9 cellular contexts compared by ENCODE assay signal in the genomic region with DNA sequence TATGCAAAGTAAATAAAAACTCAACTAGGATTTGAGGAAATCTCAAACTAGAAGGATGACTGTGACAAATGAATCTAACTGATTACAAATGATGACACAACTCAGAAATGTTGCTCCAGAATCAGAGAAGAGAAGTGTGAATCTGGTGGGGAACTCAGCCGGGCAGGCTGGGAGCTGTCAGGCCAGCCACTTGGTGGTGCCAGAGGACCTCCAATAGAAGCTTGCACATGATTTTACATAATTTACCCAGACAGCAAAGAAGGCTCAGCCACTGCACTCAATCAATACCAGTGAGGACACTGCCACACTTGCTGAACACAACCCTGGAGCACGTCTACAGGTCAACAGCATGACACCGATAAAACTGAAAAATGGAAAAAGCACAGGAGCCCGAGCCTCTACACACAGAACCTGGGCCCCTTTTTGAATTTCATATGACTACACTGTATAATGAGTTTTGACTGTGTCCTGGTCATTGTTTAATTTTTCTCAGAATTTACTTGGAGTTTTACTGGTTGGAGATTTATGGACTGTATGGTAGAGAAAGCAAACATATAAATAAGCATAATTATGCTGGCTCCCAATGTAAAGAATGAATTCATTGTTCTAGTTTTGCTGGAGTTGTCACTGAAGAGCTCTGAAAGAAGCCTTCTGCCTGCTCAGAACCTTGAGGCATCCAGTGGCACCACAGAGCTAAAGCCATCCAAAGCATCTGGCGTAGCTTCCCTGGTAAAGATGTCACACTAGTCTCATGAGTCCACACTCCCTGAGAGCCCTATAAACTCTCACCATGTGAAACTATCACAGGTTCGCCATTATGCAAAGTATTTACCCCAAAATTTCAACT.
DNase-seq lines count a peak whose midpoint lies in the region; ATAC-seq and TF ChIP-seq lines count a peak whose summit lies in the region.
"Had no signal": no experiment of that assay in that cellular context is flagged by ENCODE, and none has a peak within 500 bp of the region (broad histone marks: within the 10 kb centered on the region; RNA-seq: fewer than 3 reads in every experiment).

No MANE protein-coding gene starts in this region.

- TF ChIP-seq CTCF in gastroesophageal sphincter (IDR thresholded peaks at IDR 0.05) = peak; percentile 63 to 86 (median 72)
- TF ChIP-seq CTCF in omental fat pad (IDR thresholded peaks at IDR 0.05) = peak in 1 of 3 donors; percentile 20

- H3K27me3 Mint-ChIP-seq in activated T-helper 17 cell treated with anti-CD3 and anti-CD28 coated beads, Interleukin-2, amount 50 U/mL, for 72 hours = peaks cover 24% of the 10 kb centered on the region

- TF ChIP-seq EP300 in gastroesophageal sphincter (IDR thresholded peaks at IDR 0.05) = no peak

- no peaks in the 10 kb centered on the region for H3K4me1 Mint-ChIP-seq in activated T-helper 17 cell treated with anti-CD3 and anti-CD28 coated beads, Interleukin-2, amount 50 U/mL, for 72 hours

- WGBS in gastroesophageal sphincter (ENCODE audit: low coverage in 1 of 2), 2 donors = 55 to 60% methylated on average over 5 to 6 of the region's 6 CpGs

- no peak overlapping the region for H3K4me3 ChIP-seq in gastroesophageal sphincter

- no peaks in the 10 kb centered on the region for H3K27me3 ChIP-seq in gastroesophageal sphincter

- no peaks in the 10 kb centered on the region for H3K36me3 Mint-ChIP-seq in activated T-helper 17 cell treated with anti-CD3 and anti-CD28 coated beads, Interleukin-2, amount 50 U/mL, for 72 hours (ENCODE audit: low read depth)

- peaks cover 0 to 22% (median 0%) of the 10 kb centered on the region in 3 donors for H3K4me1 ChIP-seq in gastroesophageal sphincter

- peak; percentile 51 for ATAC-seq in activated T-helper 17 cell treated with anti-CD3 and anti-CD28 coated beads, Interleukin-2, amount 50 U/mL, for 72 hours (replicated peaks)
- ATAC-seq in gastroesophageal sphincter (peak; percentile 71), omental fat pad (ENCODE audit: low FRiP score) (peak; percentile 93), HG02642 (IDR thresholded peaks at IDR 0.05; ENCODE audit: poor library complexity, unreplicated experiment) (no peak)

- H3K27ac ChIP-seq in gastroesophageal sphincter = no peak overlapping the region

- H3K4me3 Mint-ChIP-seq in activated T-helper 17 cell treated with anti-CD3 and anti-CD28 coated beads, Interleukin-2, amount 50 U/mL, for 72 hours = no peak overlapping the region
- H3K4me3 Mint-ChIP-seq: T-helper 1 cell treated with Interleukin-12 subunit alpha and Interleukin-12 subunit beta and Interleukin-4 antibody, amounts not matched to agents 30 μg/mL and 1 μg/mL, for 36 hours had no signal

- no peaks in the 10 kb centered on the region for H3K9me3 Mint-ChIP-seq in activated T-helper 17 cell treated with anti-CD3 and anti-CD28 coated beads, Interleukin-2, amount 50 U/mL, for 72 hours
- H3K9me3 Mint-ChIP-seq: T-helper 1 cell treated with Interleukin-12 subunit alpha and Interleukin-12 subunit beta and Interleukin-4 antibody, amounts not matched to agents 30 μg/mL and 1 μg/mL, for 36 hours had no signal

- no peak overlapping the region for H3K27ac Mint-ChIP-seq in activated T-helper 17 cell treated with anti-CD3 and anti-CD28 coated beads, Interleukin-2, amount 50 U/mL, for 72 hours
- H3K27ac Mint-ChIP-seq: T-helper 1 cell treated with Interleukin-12 subunit alpha and Interleukin-12 subunit beta and Interleukin-4 antibody, amounts not matched to agents 30 μg/mL and 1 μg/mL, for 36 hours had no signal

- peak; percentile 59 for DNase-seq in CD1c-positive myeloid dendritic cell (ENCODE audit: extremely low spot score)
- peak; percentile 24 for DNase-seq in GM19238 (ENCODE audit: insufficient read length, low spot score)
- DNase-seq in HK-2 (ENCODE audit: unreplicated experiment) = peak; percentile 36
- DNase-seq in NOMO-1 treated with dmso at 0.1 percent for 144 hours (lab: John Stamatoyannopoulos, UW; ENCODE audit: unreplicated experiment) = peak; percentile 61
- no peak for DNase-seq in omental fat pad (ENCODE audit: low spot score)

- no peak for TF ChIP-seq POLR2A in gastroesophageal sphincter (IDR thresholded peaks at IDR 0.05)

- no peaks in the 10 kb centered on the region for H3K36me3 ChIP-seq in gastroesophageal sphincter

- H3K9me3 ChIP-seq in gastroesophageal sphincter = no peaks in the 10 kb centered on the region
